12 cellular contexts compared by ENCODE assay signal in the genomic region with DNA sequence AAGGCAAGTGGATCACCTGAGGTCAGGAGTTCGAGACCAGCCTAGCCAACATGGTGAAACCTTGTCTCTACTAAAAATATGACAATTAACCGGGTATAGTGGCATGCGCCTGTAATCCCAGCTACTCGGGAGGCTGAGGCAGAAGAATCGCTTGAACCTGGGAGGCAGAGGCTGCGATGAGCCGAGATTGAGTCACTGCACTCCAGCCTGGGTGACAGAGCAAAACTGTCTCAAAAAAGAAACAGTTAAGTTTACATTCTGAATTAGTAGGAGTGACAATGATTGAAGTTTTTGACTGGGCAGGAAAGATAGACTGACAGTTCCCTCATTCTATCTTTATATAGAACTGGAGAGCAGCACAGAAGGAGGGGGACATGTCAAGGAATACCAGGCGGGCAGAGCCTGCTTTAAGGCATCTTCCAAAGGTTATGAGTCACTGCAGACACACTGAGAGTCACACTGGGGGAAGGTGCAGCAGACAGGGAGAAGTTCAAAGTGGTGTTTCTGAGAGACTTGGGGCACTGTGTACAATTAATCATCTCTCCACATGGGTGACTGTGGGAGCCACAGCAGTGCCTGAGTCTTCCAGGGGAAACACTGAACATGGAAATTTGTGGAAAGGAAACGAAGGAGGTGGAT. TPM values are rescaled to one million over a fixed set of nuclear protein-coding genes. Genes with fewer than 3 reads are reported as not detected.
DNase-seq lines count a peak whose midpoint lies in the region; ATAC-seq, FAIRE-seq and TF ChIP-seq lines count a peak whose summit lies in the region.
"Had no signal": no experiment of that assay in that cellular context is flagged by ENCODE, and none has a peak within 500 bp of the region (broad histone marks: within the 10 kb centered on the region; RNA-seq: fewer than 3 reads in every experiment).

No MANE protein-coding gene starts in this region.

- no peaks in the 10 kb centered on the region for H4K20me1 ChIP-seq in hepatocyte (ENCODE audit: insufficient read depth, poor library complexity, severe bottlenecking)

- peak overlapping the region; percentile 73 for H3K27ac ChIP-seq in hepatocyte
- peak overlapping the region; percentile 62 for H3K27ac ChIP-seq in substantia nigra (ENCODE audit: low read depth, low read length, poor library complexity, severe bottlenecking)
- H3K27ac ChIP-seq in thyroid gland, result no peak overlapping the region

- 72% methylated on average over 9 of the region's 9 CpGs for WGBS in hepatocyte (ENCODE audit: low lambda C conversion rate, missing lambda C conversion rate)
- WGBS in thyroid gland, 2 donors, result 82 to 83% methylated on average over 9 of the region's 9 CpGs

- H3K4me1 ChIP-seq in hepatocyte (ENCODE audit: insufficient read depth) (peaks cover 8% of the 10 kb centered on the region), thyroid gland (no peaks in the 10 kb centered on the region)

- FAIRE-seq in H54 (lab: Jason Lieb, UNC), result peak; percentile 95
- FAIRE-seq: endothelial cell of umbilical vein had no signal

- no peak overlapping the region for H3K4me3 ChIP-seq in hepatocyte
- no peak overlapping the region for H3K4me3 ChIP-seq in thyroid gland (replicated peaks in 1 of 3)

- H3K9me3 ChIP-seq in hepatocyte (ENCODE audit: low read depth) (no peaks in the 10 kb centered on the region), thyroid gland (no peaks in the 10 kb centered on the region)

- TF ChIP-seq POLR2A in H54 (IDR thresholded peaks at IDR 0.05; ENCODE audit: low read depth, low read length) (no peak), thyroid gland (IDR thresholded peaks at IDR 0.05) (no peak)

- DNase-seq in H54 (ENCODE audit: insufficient read length, low spot score), result peak; percentile 42
- peak; percentile 22 to 31 for DNase-seq in SW 1271 (lab: John Stamatoyannopoulos, UW)
- DNase-seq in hepatocyte (ENCODE audit: low spot score), result peak; percentile 41
- DNase-seq in substantia nigra (lab: John Stamatoyannopoulos, UW), result peak in 11 of 49 donors; percentile 14 to 70 (median 52)
- no peak for DNase-seq in thyroid gland
- DNase-seq in HPDE6-E6E7 (ENCODE audit: extremely low spot score), result no peak
- DNase-seq: DMS79, left ventricle myocardium superior had no signal

- H2AFZ ChIP-seq in hepatocyte, result no peak overlapping the region

- intact Hi-C loops in thyroid gland (cut with DNase I), result no loop called here

- H3K9me2 ChIP-seq in hepatocyte (replicated peaks; ENCODE audit: insufficient read depth), result no peaks in the 10 kb centered on the region

- no peaks in the 10 kb centered on the region for H3K27me3 ChIP-seq in hepatocyte
- H3K27me3 ChIP-seq in thyroid gland, result no peaks in the 10 kb centered on the region

- H3K79me2 ChIP-seq in hepatocyte, result no peaks in the 10 kb centered on the region

- H3K36me3 ChIP-seq in hepatocyte (replicated peaks; ENCODE audit: insufficient read depth, low read depth) (no peaks in the 10 kb centered on the region), thyroid gland (no peaks in the 10 kb centered on the region)

- H3K4me2 ChIP-seq in hepatocyte, result peak overlapping the region; percentile 55

- ATAC-seq in GM21526 (IDR thresholded peaks at IDR 0.05; ENCODE audit: low FRiP score, unreplicated experiment), result no peak
- no peak for ATAC-seq in HG03039 (IDR thresholded peaks at IDR 0.05; ENCODE audit: unreplicated experiment)
- ATAC-seq: left ventricle myocardium superior had no signal

- TF ChIP-seq CTCF in hepatocyte (IDR thresholded peaks at IDR 0.05; ENCODE audit: poor library complexity) (no peak), thyroid gland (IDR thresholded peaks at IDR 0.05) (no peak)

RNA-seq across cellular contexts. Expression of a gene that starts 42.8 kb away (rescaled TPM):
- total RNA-seq in hepatocyte (1.4 TPM in 1 of 2 replicates, not detected in the other), thyroid gland (not detected)
- 0.50 and 0.52 TPM in 2 replicates for polyA plus RNA-seq in hepatocyte
- total RNA-seq: activated naive CD4-positive, alpha-beta T cell treated with anti-CD3 and anti-CD28 coated beads, Interleukin-2, amount 50 U/mL, for 72 hours; endothelial cell of umbilical vein; left ventricle myocardium superior had no signal
- polyA plus RNA-seq: endothelial cell of umbilical vein had no signal

RNA-seq across cellular contexts. Expression of a gene that starts 45.8 kb away (rescaled TPM):
- total RNA-seq in hepatocyte, result 61.0 and 84.5 TPM in 2 replicates
- polyA plus RNA-seq in hepatocyte, result 108 and 135 TPM in 2 replicates
- total RNA-seq in thyroid gland, result 100 to 1,000 TPM in 2 of 4 donors, 10 to 100 TPM in 2; 69.0 to 208 (median 133) TPM
- total RNA-seq: activated naive CD4-positive, alpha-beta T cell treated with anti-CD3 and anti-CD28 coated beads, Interleukin-2, amount 50 U/mL, for 72 hours had no signal

Comparison
In these comparisons a context has a peak if more than half of its experiments do, and no peak if none do; other contexts are left out.
1. DNase-seq: peak in H54 (single experiment), SW 1271 (2 of 2) and hepatocyte (single experiment); none in thyroid gland (0 of 2) and HPDE6-E6E7 (single experiment).
2. H3K27ac ChIP-seq: peak in hepatocyte (single experiment) and substantia nigra (single experiment); none in thyroid gland (0 of 3).